ENCODE assay signal across 8 cellular contexts in the genomic region with DNA sequence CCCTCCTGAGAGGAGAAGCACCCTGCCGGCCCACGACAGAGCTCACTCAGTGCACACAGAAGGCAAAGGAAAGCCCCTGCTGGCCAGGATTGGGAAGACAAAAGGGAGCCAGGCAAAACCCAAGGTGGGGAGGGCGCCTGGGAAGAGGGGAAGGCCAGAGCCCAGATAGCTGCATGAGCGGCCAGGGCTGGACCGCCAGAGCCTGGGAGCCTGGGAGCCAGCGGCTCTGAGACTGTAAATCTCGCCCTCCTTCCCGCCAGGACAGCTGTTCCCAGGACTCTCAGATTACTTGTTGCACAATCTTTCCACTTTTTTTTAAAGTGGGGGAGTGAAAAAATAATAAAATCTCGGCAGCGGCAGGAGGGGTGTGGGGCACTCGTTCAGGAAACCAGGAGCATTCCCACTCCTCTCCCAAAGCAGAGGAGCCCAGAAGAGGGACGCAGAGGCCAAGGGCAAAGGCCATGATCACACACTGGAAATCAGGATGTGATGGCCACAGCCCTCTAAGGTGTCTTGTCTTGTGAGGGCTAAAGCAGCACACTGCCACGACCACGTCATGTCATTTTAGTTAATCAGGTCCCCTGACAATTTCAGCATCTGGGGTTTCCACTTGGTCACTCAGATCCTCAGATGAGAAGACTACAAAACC. TPM values are rescaled to one million over a fixed set of nuclear protein-coding genes. Genes with fewer than 3 reads are reported as not detected.
DNase-seq lines count a peak whose midpoint lies in the region; ATAC-seq, FAIRE-seq and TF ChIP-seq lines count a peak whose summit lies in the region.

No MANE protein-coding gene starts in this region.

- H3K27ac Mint-ChIP-seq in activated T-helper 1 cell treated with anti-CD3 and anti-CD28 coated beads, Interleukin-12 subunit alpha, Interleukin-12 subunit beta, Interleukin-2, Interleukin-4 antibody, amounts not matched to agents 30 ng/mL and 10 ng/mL and 1 ng/mL, durations not matched to agents 14 hours and 24 hours and 36 hours: no peak overlapping the region

- peak overlapping the region; percentile 10; the same call in 1 of the 2 replicates for H3K27ac ChIP-seq in WERI-Rb-1
- H3K27ac ChIP-seq in heart right ventricle: peak overlapping the region; percentile 72 to 94 (median 92)

- DNase-seq in H54 (ENCODE audit: insufficient read length, low spot score) (peak; percentile 63), WERI-Rb-1 (peak; percentile 58), heart right ventricle (peak; percentile 83 to 86), skeletal muscle cell (ENCODE audit: low read depth) (peak; percentile 95), LoVo (ENCODE audit: low spot score) (no peak)
- DNase-seq in activated T-helper 1 cell treated with anti-CD3 and anti-CD28 coated beads, Interleukin-12 subunit alpha, Interleukin-12 subunit beta, Interleukin-2, Interleukin-4 antibody, amounts not matched to agents 30 ng/mL and 10 ng/mL and 1 ng/mL, durations not matched to agents 14 hours and 24 hours and 36 hours (ENCODE audit: low spot score): no peak

- no peaks in the 10 kb centered on the region for H3K9me3 ChIP-seq in WERI-Rb-1 (ENCODE audit: severe bottlenecking)
- no peaks in the 10 kb centered on the region for H3K9me3 ChIP-seq in heart right ventricle

- H3K27me3 ChIP-seq in WERI-Rb-1 (ENCODE audit: insufficient read depth, low read depth, severe bottlenecking): no peaks in the 10 kb centered on the region
- H3K27me3 ChIP-seq in heart right ventricle: no peaks in the 10 kb centered on the region

- H3K4me1 ChIP-seq in heart right ventricle: peaks cover 60 to 76% (median 72%) of the 10 kb centered on the region in 9 donors

- TF ChIP-seq CTCF in WERI-Rb-1 (IDR thresholded peaks at IDR 0.05; ENCODE audit: low read depth, low read length) (peak; percentile 51), heart right ventricle (IDR thresholded peaks at IDR 0.05) (peak; percentile 14 to 61 (median 50))

- H3K4me1 Mint-ChIP-seq in activated T-helper 1 cell treated with anti-CD3 and anti-CD28 coated beads, Interleukin-12 subunit alpha, Interleukin-12 subunit beta, Interleukin-2, Interleukin-4 antibody, amounts not matched to agents 30 ng/mL and 10 ng/mL and 1 ng/mL, durations not matched to agents 14 hours and 24 hours and 36 hours (ENCODE audit: low read depth): no peaks in the 10 kb centered on the region

- H3K4me3 ChIP-seq in WERI-Rb-1 (ENCODE audit: low read depth, low read length) (no peak overlapping the region), heart right ventricle (peak overlapping the region in 7 of 10 donors; percentile 2 to 32 (median 15)), skeletal muscle cell (ENCODE audit: low read depth, low read length) (peak overlapping the region; percentile 24)

- no peaks in the 10 kb centered on the region for H3K9me3 Mint-ChIP-seq in activated T-helper 1 cell treated with anti-CD3 and anti-CD28 coated beads, Interleukin-12 subunit alpha, Interleukin-12 subunit beta, Interleukin-2, Interleukin-4 antibody, amounts not matched to agents 30 ng/mL and 10 ng/mL and 1 ng/mL, durations not matched to agents 14 hours and 24 hours and 36 hours

- peaks cover 23% of the 10 kb centered on the region for H3K36me3 Mint-ChIP-seq in activated T-helper 1 cell treated with anti-CD3 and anti-CD28 coated beads, Interleukin-12 subunit alpha, Interleukin-12 subunit beta, Interleukin-2, Interleukin-4 antibody, amounts not matched to agents 30 ng/mL and 10 ng/mL and 1 ng/mL, durations not matched to agents 14 hours and 24 hours and 36 hours (ENCODE audit: low read depth)

- 30 to 37% methylated on average over 14 of the region's 14 CpGs for WGBS in heart right ventricle, 2 donors

- ATAC-seq in heart right ventricle: peak; percentile 54 to 71 (median 65)
- no peak for ATAC-seq in HG02852 (IDR thresholded peaks at IDR 0.05; ENCODE audit: unreplicated experiment)
- no peak for ATAC-seq in HG03135 (IDR thresholded peaks at IDR 0.05; ENCODE audit: unreplicated experiment)

- intact Hi-C loops in heart right ventricle (cut with DNase I): loop anchor here in 6 of 10 donors (5.0 to 10.0 kb wide), 4 partner anchors 55 to 165 kb away; a partner anchor contains a TSS
- intact Hi-C loops in activated T-helper 1 cell treated with anti-CD3 and anti-CD28 coated beads, Interleukin-12 subunit alpha, Interleukin-12 subunit beta, Interleukin-2, Interleukin-4 antibody, amounts not matched to agents 30 ng/mL and 10 ng/mL and 1 ng/mL, durations not matched to agents 14 hours and 24 hours and 36 hours (cut with micrococcal nuclease): no loop called here

- H3K36me3 ChIP-seq in WERI-Rb-1: peaks cover 91% of the 10 kb centered on the region
- H3K36me3 ChIP-seq in heart right ventricle: peaks cover 9 to 89% (median 44%) of the 10 kb centered on the region in 9 donors

- no peak for TF ChIP-seq POLR2A in H54 (IDR thresholded peaks at IDR 0.05; ENCODE audit: low read depth, low read length)

- H3K27me3 Mint-ChIP-seq in activated T-helper 1 cell treated with anti-CD3 and anti-CD28 coated beads, Interleukin-12 subunit alpha, Interleukin-12 subunit beta, Interleukin-2, Interleukin-4 antibody, amounts not matched to agents 30 ng/mL and 10 ng/mL and 1 ng/mL, durations not matched to agents 14 hours and 24 hours and 36 hours (ENCODE audit: insufficient read depth): no peaks in the 10 kb centered on the region

- no peak for FAIRE-seq in H54 (lab: Jason Lieb, UNC)

- no peak overlapping the region for H3K4me3 Mint-ChIP-seq in activated T-helper 1 cell treated with anti-CD3 and anti-CD28 coated beads, Interleukin-12 subunit alpha, Interleukin-12 subunit beta, Interleukin-2, Interleukin-4 antibody, amounts not matched to agents 30 ng/mL and 10 ng/mL and 1 ng/mL, durations not matched to agents 14 hours and 24 hours and 36 hours

RNA-seq across cellular contexts. Expression of a gene that starts 19.6 kb away (rescaled TPM):
- under 1 TPM in 5 of 10 donors, not detected in 5; 0.15 to 0.32 (median 0.17) TPM for total RNA-seq in heart right ventricle
- polyA plus RNA-seq in heart right ventricle: under 1 TPM in 1 of 2 donors, not detected in 1; 0.20 TPM
- total RNA-seq in activated T-helper 1 cell treated with anti-CD3 and anti-CD28 coated beads, Interleukin-12 subunit alpha, Interleukin-12 subunit beta, Interleukin-2, Interleukin-4 antibody, amounts not matched to agents 30 ng/mL and 10 ng/mL and 1 ng/mL, durations not matched to agents 14 hours and 24 hours and 36 hours: 0.20 TPM in 1 of 2 replicates, not detected in the other

RNA-seq across cellular contexts. Expression of a gene that starts 51.1 kb away (rescaled TPM):
- total RNA-seq in heart right ventricle: 10 to 100 TPM; 21.4 to 45.5 (median 35.3) TPM
- 10 to 100 TPM; 18.7 to 21.9 TPM for polyA plus RNA-seq in heart right ventricle
- total RNA-seq in activated T-helper 1 cell treated with anti-CD3 and anti-CD28 coated beads, Interleukin-12 subunit alpha, Interleukin-12 subunit beta, Interleukin-2, Interleukin-4 antibody, amounts not matched to agents 30 ng/mL and 10 ng/mL and 1 ng/mL, durations not matched to agents 14 hours and 24 hours and 36 hours: not detected in 2 replicates

Comparison
In these comparisons a context has a peak if more than half of its experiments do, and no peak if none do; other contexts are left out.
1. DNase-seq: peak in H54 (single experiment), WERI-Rb-1 (single experiment), heart right ventricle (2 of 2) and skeletal muscle cell (single experiment); none in activated T-helper 1 cell treated with anti-CD3 and anti-CD28 coated beads, Interleukin-12 subunit alpha, Interleukin-12 subunit beta, Interleukin-2, Interleukin-4 antibody, amounts not matched to agents 30 ng/mL and 10 ng/mL and 1 ng/mL, durations not matched to agents 14 hours and 24 hours and 36 hours (single experiment) and LoVo (single experiment).
2. ATAC-seq: peak in heart right ventricle (8 of 8); none in HG02852 (single experiment) and HG03135 (single experiment).
3. RNA of a gene that starts 51.1 kb away (total RNA-seq): 21.4 to 45.5 TPM in heart right ventricle; not detected in activated T-helper 1 cell treated with anti-CD3 and anti-CD28 coated beads, Interleukin-12 subunit alpha, Interleukin-12 subunit beta, Interleukin-2, Interleukin-4 antibody, amounts not matched to agents 30 ng/mL and 10 ng/mL and 1 ng/mL, durations not matched to agents 14 hours and 24 hours and 36 hours; every median in the first group is over 10 times any median in the second.